Comparison of ENCODE assay signal across 1 cellular context in genomic region chr6:26195376-26195923, GRCh38.
TF ChIP-seq lines count a peak whose summit lies in the region.

No MANE protein-coding gene starts in this region.

TF ChIP-seq in K562, 482 proteins besides CTCF, POLR2A, EP300 and RAD21 (continued from another document and continues in another):
- peak; percentile 18; the same call in 1 of the 2 replicates for TF ChIP-seq THAP12 (CRISPR knock-in tag; IDR thresholded peaks at IDR 0.05)
- TF ChIP-seq CBFA2T2 (conservative IDR thresholded peaks at IDR 0.05), result no peak
- TF ChIP-seq ZNF408 (CRISPR knock-in tag; IDR thresholded peaks at IDR 0.05; ENCODE audit: low read depth), result no peak
- TF ChIP-seq ZNF398 (CRISPR knock-in tag; IDR thresholded peaks at IDR 0.05), result no peak
- TF ChIP-seq FOXP1 (CRISPR knock-in tag; IDR thresholded peaks at IDR 0.05), result peak; percentile 81; the same call in 1 of the 2 replicates
- no peak; the same call in 1 of the 2 replicates for TF ChIP-seq GTF2E2 (tag; IDR thresholded peaks at IDR 0.05)
- TF ChIP-seq CREB5 (CRISPR knock-in tag; IDR thresholded peaks at IDR 0.05), result no peak
- TF ChIP-seq ZNF175 (CRISPR knock-in tag; IDR thresholded peaks at IDR 0.05; ENCODE audit: low read depth), result no peak
- TF ChIP-seq ZNF436 (CRISPR knock-in tag; IDR thresholded peaks at IDR 0.05), result no peak
- no peak for TF ChIP-seq E2F6 (IDR thresholded peaks at IDR 0.05; ENCODE audit: borderline replicate concordance in 1 of 2, extremely low read depth in 1 of 2, insufficient read depth in 1 of 2, insufficient read length in 1 of 2, low read depth in 1 of 2, low read length in 1 of 2, poor library complexity in 1 of 2, severe bottlenecking in 1 of 2)
- no peak for TF ChIP-seq TCFL5 (CRISPR knock-in tag; conservative IDR thresholded peaks at IDR 0.05)
- no peak for TF ChIP-seq SNAPC5 (CRISPR knock-in tag; IDR thresholded peaks at IDR 0.05)
- no peak for TF ChIP-seq CAMTA2 (CRISPR knock-in tag; conservative IDR thresholded peaks at IDR 0.05)
- TF ChIP-seq FOXA3 (CRISPR knock-in tag; conservative IDR thresholded peaks at IDR 0.05 in 1 of 2, IDR thresholded peaks at IDR 0.05 in 1 of 2), result no peak
- TF ChIP-seq CHD2 (IDR thresholded peaks at IDR 0.05; ENCODE audit: low read depth, low read length), result no peak; the same call in none of the 2 replicates
- TF ChIP-seq HDAC3 (IDR thresholded peaks at IDR 0.05; ENCODE audit: borderline replicate concordance, partially characterized antibody), result no peak
- no peak for TF ChIP-seq HINFP (tag; conservative IDR thresholded peaks at IDR 0.05; ENCODE audit: low read depth)
- TF ChIP-seq CC2D1A (IDR thresholded peaks at IDR 0.05), result no peak
- TF ChIP-seq ZC3H8 (IDR thresholded peaks at IDR 0.05), result no peak
- TF ChIP-seq CBX8 (IDR thresholded peaks at IDR 0.05; ENCODE audit: borderline replicate concordance, extremely low read depth, low read depth, low read length, poor library complexity, severe bottlenecking), result no peak
- no peak for TF ChIP-seq ZNF57 (CRISPR knock-in tag; IDR thresholded peaks at IDR 0.05)
- TF ChIP-seq ZNF609 (CRISPR knock-in tag; IDR thresholded peaks at IDR 0.05; ENCODE audit: borderline replicate concordance), result no peak
- no peak for TF ChIP-seq HNRNPL (IDR thresholded peaks at IDR 0.05; ENCODE audit: low read depth, low read length)
- 0 out of 2 replicates have a peak, but pooled peaks have one; percentile 21 for TF ChIP-seq ZSCAN29 (IDR thresholded peaks at IDR 0.05)
- no peak for TF ChIP-seq ASH1L (IDR thresholded peaks at IDR 0.05; ENCODE audit: borderline replicate concordance, low read depth, partially characterized antibody)
- 0 out of 2 replicates have a peak, but pooled peaks have one; percentile 30 for TF ChIP-seq PML (IDR thresholded peaks at IDR 0.05; ENCODE audit: low read length)
- no peak for TF ChIP-seq ADNP (tag; IDR thresholded peaks at IDR 0.05)
- no peak for TF ChIP-seq SETDB1 (IDR thresholded peaks at IDR 0.05; ENCODE audit: low read length)
- TF ChIP-seq RFX5 (IDR thresholded peaks at IDR 0.05; ENCODE audit: low read depth, low read length), result no peak
- peak; percentile 79; the same call in 1 of the 2 replicates for TF ChIP-seq KAT7 (CRISPR knock-in tag; IDR thresholded peaks at IDR 0.05; ENCODE audit: borderline replicate concordance)
- peak; percentile 5; the same call in 1 of the 2 replicates for TF ChIP-seq EP400 (IDR thresholded peaks at IDR 0.05)
- no peak for TF ChIP-seq SREBF2 (CRISPR knock-in tag; IDR thresholded peaks at IDR 0.05)
- TF ChIP-seq MTF1 (CRISPR knock-in tag; IDR thresholded peaks at IDR 0.05; ENCODE audit: borderline replicate concordance), result no peak
- peak; percentile 22; the same call in 1 of the 2 replicates for TF ChIP-seq MYNN (IDR thresholded peaks at IDR 0.05)
- no peak for TF ChIP-seq MYNN (CRISPR knock-in tag; IDR thresholded peaks at IDR 0.05)
- no peak; the same call in 1 of the 2 replicates for TF ChIP-seq ZNF121 (CRISPR knock-in tag; conservative IDR thresholded peaks at IDR 0.05)
- no peak for TF ChIP-seq RBM14 (IDR thresholded peaks at IDR 0.05; ENCODE audit: borderline replicate concordance, insufficient read depth, low read depth, low read length)
- peak; percentile 88 for TF ChIP-seq CHD1 (IDR thresholded peaks at IDR 0.05; ENCODE audit: low read length)
- no peak for TF ChIP-seq FOXP4 (CRISPR knock-in tag; IDR thresholded peaks at IDR 0.05; ENCODE audit: borderline replicate concordance)
- TF ChIP-seq ZNF347 (CRISPR knock-in tag; IDR thresholded peaks at IDR 0.05; ENCODE audit: low read depth), result no peak
- TF ChIP-seq MNT (conservative IDR thresholded peaks at IDR 0.05), result peak in 1 of 2 experiments; percentile 63; a peak in 2 of 4 replicates
- TF ChIP-seq ILF3 (IDR thresholded peaks at IDR 0.05; ENCODE audit: borderline replicate concordance), result no peak
- no peak for TF ChIP-seq ZBTB34 (CRISPR knock-in tag; IDR thresholded peaks at IDR 0.05)
- no peak for TF ChIP-seq ZNF274 (IDR thresholded peaks at IDR 0.05; ENCODE audit: borderline replicate concordance, low read depth, low read length)
- no peak for TF ChIP-seq ZNF445 (CRISPR knock-in tag; IDR thresholded peaks at IDR 0.05; ENCODE audit: low read depth)
- TF ChIP-seq CGGBP1 (CRISPR knock-in tag; IDR thresholded peaks at IDR 0.05), result peak; percentile 78
- no peak for TF ChIP-seq HNRNPH1 (optimal IDR thresholded peaks at IDR 0.05; ENCODE audit: low read depth, low read length)
- no peak; the same call in 1 of the 2 replicates for TF ChIP-seq ETV1 (tag; conservative IDR thresholded peaks at IDR 0.05; ENCODE audit: low read depth)
